Comparison of ENCODE assay signal across 25 cellular contexts in the genomic region with DNA sequence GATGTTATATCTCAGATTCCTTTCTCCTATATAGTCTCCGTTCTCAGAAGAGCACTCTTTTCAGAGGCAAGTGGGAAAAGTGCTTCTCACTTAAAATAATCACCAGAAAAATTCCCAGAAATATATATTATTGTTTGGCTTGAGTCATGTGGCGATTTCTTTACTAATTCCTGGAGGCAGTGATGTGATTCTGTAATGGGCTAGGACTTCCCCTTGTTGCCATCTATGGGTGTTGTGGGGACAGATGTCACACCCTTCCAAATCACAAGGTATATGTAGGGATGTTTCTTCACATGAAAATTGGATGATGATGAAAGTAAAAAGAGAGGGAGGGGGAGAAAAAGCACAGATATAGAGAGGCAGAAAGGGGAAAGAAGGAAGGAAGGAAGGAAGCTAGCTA.
"Had no signal": no experiment of that assay in that cellular context is flagged by ENCODE, and none has a peak within 500 bp of the region (broad histone marks: within the 10 kb centered on the region; RNA-seq: fewer than 3 reads in every experiment).

No MANE protein-coding gene starts in this region.

- H3K4me1 ChIP-seq: left ventricle myocardium inferior, prostate gland, stomach, testis, thyroid gland, transverse colon, upper lobe of left lung, vagina had no signal

- H3K4me3 ChIP-seq: left ventricle myocardium inferior, lung, mucosa of descending colon, ovary, prostate gland, skin epidermis, stomach, testis, thyroid gland, transverse colon, upper lobe of left lung, vagina had no signal

- DNase-seq: islet precursor cell; left ventricle myocardium inferior; mesendoderm; mucosa of descending colon; naive thymus-derived CD4-positive, alpha-beta T cell; ovary; retina; right cardiac atrium; stimulated activated CD4-positive, alpha-beta T cell treated with anti-CD3 and anti-CD28 coated beads, Interleukin-12 subunit alpha, Interleukin-12 subunit beta, amount 100 ng/mL, for 4 hours; stimulated activated CD4-positive, alpha-beta T cell treated with anti-CD3 and anti-CD28 coated beads, Interleukin-15, amount 100 ng/mL, for 24 hours; stimulated activated CD4-positive, alpha-beta T cell treated with anti-CD3 and anti-CD28 coated beads, Interleukin-2, amount 100 ng/mL, for 24 hours; stimulated activated CD4-positive, alpha-beta T cell treated with anti-CD3 and anti-CD28 coated beads, Interleukin-4, amount 100 ng/mL, for 1 hour; stimulated activated naive B cell treated with anti-CD40 and anti-IgM and Interleukin-4, amounts not matched to agents 10 μg/mL and 1 μg/mL and 100 μg/mL, for 72 hours; stimulated activated naive CD8-positive, alpha-beta T cell treated with anti-CD3 and anti-CD28 coated beads, Interleukin-15, Interleukin-2, amounts not matched to agents 100 U/mL and 50 U/mL, for 24 hours; stomach; testis; thyroid gland; transverse colon; upper lobe of left lung had no signal

- H3K9me3 ChIP-seq: left ventricle myocardium inferior, ovary, prostate gland, stomach, testis, thyroid gland, transverse colon, upper lobe of left lung, vagina had no signal

- H3K27ac ChIP-seq: left ventricle myocardium inferior, ovary, prostate gland, skin epidermis, stomach, testis, thyroid gland, transverse colon, upper lobe of left lung, vagina had no signal

- H3K36me3 ChIP-seq: left ventricle myocardium inferior, ovary, prostate gland, stomach, thyroid gland, transverse colon, upper lobe of left lung, vagina had no signal

- ATAC-seq: mucosa of descending colon; naive thymus-derived CD4-positive, alpha-beta T cell; natural killer cell treated with Interleukin-12 subunit alpha and Interleukin-12 subunit beta and Interleukin-15 and Interleukin-18, amount 100 ng/mL, for 72 hours; right cardiac atrium; sciatic nerve; stimulated activated naive B cell treated with anti-CD40 and anti-IgM and Interleukin-4, amounts not matched to agents 10 μg/mL and 1 μg/mL and 100 μg/mL, for 72 hours; stimulated activated naive CD8-positive, alpha-beta T cell treated with anti-CD3 and anti-CD28 coated beads, Interleukin-15, Interleukin-2, amounts not matched to agents 100 U/mL and 50 U/mL, for 24 hours had no signal

- H3K27me3 ChIP-seq: ovary, stomach, testis, thyroid gland, transverse colon, upper lobe of left lung, vagina had no signal
